In the genomic region with DNA sequence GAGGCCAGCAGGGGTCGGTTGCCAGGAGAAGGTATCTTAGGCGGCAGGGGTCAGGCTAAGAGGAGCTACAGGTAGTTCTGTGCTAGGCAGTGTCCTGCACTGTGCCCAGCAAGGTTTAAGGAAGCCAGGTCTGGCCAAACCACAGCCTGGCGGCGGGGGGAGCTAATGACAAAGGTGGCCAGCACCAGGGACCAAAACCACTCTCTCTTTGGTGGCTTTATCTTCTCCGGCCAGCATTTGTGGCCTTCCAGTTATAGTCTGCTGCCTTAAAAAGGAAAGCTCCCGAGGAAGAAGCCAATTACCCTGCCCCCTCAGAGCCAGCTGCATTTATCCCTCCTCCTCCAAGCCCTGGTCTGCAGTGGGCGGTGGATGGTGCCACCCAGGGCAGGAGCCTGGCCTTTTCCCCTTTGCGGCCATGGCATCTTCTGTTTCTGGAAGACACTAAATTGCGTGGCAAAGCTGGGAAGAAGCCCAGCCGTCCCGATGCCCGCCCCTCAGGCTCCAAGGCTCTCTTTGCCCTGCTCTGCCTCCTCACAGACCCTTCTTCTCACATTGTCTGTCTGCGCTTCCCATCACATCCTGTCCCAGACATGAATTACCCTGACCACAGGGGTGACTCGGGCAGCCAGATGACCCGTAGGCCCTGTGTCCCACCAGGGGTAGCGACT, we compare ENCODE assay signal across 17 cellular contexts.
DNase-seq lines count a peak whose midpoint lies in the region; ATAC-seq, FAIRE-seq and TF ChIP-seq lines count a peak whose summit lies in the region.
"Had no signal": no experiment of that assay in that cellular context is flagged by ENCODE, and none has a peak within 500 bp of the region (broad histone marks: within the 10 kb centered on the region; RNA-seq: fewer than 3 reads in every experiment).

No MANE protein-coding gene starts in this region.

- WGBS in neuronal stem cell (ENCODE audit: extremely low coverage in 2 of 2, insufficient read length in 2 of 2, insufficient replicate concordance in 1 of 2), 2 donors = no CpG with 5 or more reads among the region's 16 CpGs
- 65 to 75% methylated on average over 12 to 16 of the region's 16 CpGs for WGBS in aorta, 2 donors
- 63 to 79% methylated on average over 4 of the region's 16 CpGs for WGBS in gastroesophageal sphincter (ENCODE audit: low coverage in 1 of 2), 2 donors

- peaks cover 15% of the 10 kb centered on the region for H3K9me2 ChIP-seq in GM23338 (ENCODE audit: insufficient read depth)

- H3K4me3 Mint-ChIP-seq in GM23338 = no peak overlapping the region
- H3K4me3 Mint-ChIP-seq: B cell; CD8-positive, alpha-beta T cell; H9 had no signal

- DNase-seq in GM23338 (ENCODE audit: low spot score) (no peak), islet precursor cell (peak; percentile 41), neuronal stem cell (ENCODE audit: low spot score) (no peak), aorta (no peak), NCI-H82 treated with DMSO at 0.1 percent for 48 hours (lab: John Stamatoyannopoulos, UW; ENCODE audit: unreplicated experiment) (no peak), GM12891 (ENCODE audit: insufficient read length, low spot score) (no peak)
- DNase-seq: 8988T; Calu3; CD8-positive, alpha-beta T cell; DMS79 treated with DMSO at 0.1 percent for 48 hours; GF-D8; GOT3; H9 had no signal

- peaks cover 8% of the 10 kb centered on the region for H3K27me3 Mint-ChIP-seq in GM23338 (ENCODE audit: insufficient read depth, low read depth, poor library complexity)

- no peaks in the 10 kb centered on the region for H4K20me1 ChIP-seq in GM23338 (replicated peaks; ENCODE audit: insufficient read depth)
- H4K20me1 ChIP-seq: BLaER1 treated with 17β-estradiol and CSF1 and Interleukin-3, amounts not matched to agents 10 nM and 100 nM had no signal

- H3F3A ChIP-seq in GM23338 (replicated peaks; ENCODE audit: low read depth) = no peaks in the 10 kb centered on the region

- TF ChIP-seq CTCF in GM23338 (conservative IDR thresholded peaks at IDR 0.05; ENCODE audit: low read depth in 2 of 2) = no peak
- TF ChIP-seq CTCF in gastroesophageal sphincter (IDR thresholded peaks at IDR 0.05) = no peak

- H3K27ac ChIP-seq in GM23338 (ENCODE audit: low read depth) = no peak overlapping the region
- H3K27ac ChIP-seq in neuronal stem cell (replicated peaks; ENCODE audit: low read length) = no peak overlapping the region
- H3K27ac ChIP-seq in aorta (ENCODE audit: low read depth in 1 of 2, low read length in 2 of 2) = no peak overlapping the region
- no peak overlapping the region for H3K27ac ChIP-seq in gastroesophageal sphincter
- H3K27ac ChIP-seq: BLaER1 treated with 17β-estradiol and CSF1 and Interleukin-3, amounts not matched to agents 10 nM and 100 nM had no signal

- no peak overlapping the region for H2BK12ac ChIP-seq in neuronal stem cell (ENCODE audit: low read length)

- H3K9me3 ChIP-seq in neuronal stem cell (replicated peaks in 1 of 2; ENCODE audit: control insufficient read depth in 2 of 2, insufficient read depth in 1 of 2, low read depth in 1 of 2, low read length in 2 of 2) (no peaks in the 10 kb centered on the region), aorta (ENCODE audit: control insufficient read depth, low read length) (no peaks in the 10 kb centered on the region), gastroesophageal sphincter (no peaks in the 10 kb centered on the region)

- no peak for FAIRE-seq in GM12891 (lab: Jason Lieb, UNC)
- FAIRE-seq: GM12878 had no signal

- H4K91ac ChIP-seq in neuronal stem cell (ENCODE audit: low read depth, low read length, poor library complexity) = no peak overlapping the region

- H3K79me2 ChIP-seq in GM23338 (replicated peaks; ENCODE audit: insufficient read depth) = no peaks in the 10 kb centered on the region

- no peak overlapping the region for H3K23ac ChIP-seq in neuronal stem cell (ENCODE audit: low read depth, low read length, poor library complexity)

- peak overlapping the region; percentile 72; the same call in 1 of the 2 replicates for H2AFZ ChIP-seq in GM23338
- H2AFZ ChIP-seq in neuronal stem cell (ENCODE audit: low read length) = no peak overlapping the region

- no peak overlapping the region for H3K27ac Mint-ChIP-seq in GM23338
- H3K27ac Mint-ChIP-seq: B cell; CD8-positive, alpha-beta T cell; H9 had no signal

- H3K36me3 Mint-ChIP-seq in GM23338 (ENCODE audit: low read depth) = no peaks in the 10 kb centered on the region
- H3K36me3 Mint-ChIP-seq: CD8-positive, alpha-beta T cell had no signal

- H2AK5ac ChIP-seq in neuronal stem cell (ENCODE audit: low read depth, low read length) = no peak overlapping the region

- no peak overlapping the region for H3K4me2 ChIP-seq in GM23338
- H3K4me2 ChIP-seq in neuronal stem cell (ENCODE audit: insufficient read depth, low read length, poor library complexity, severe bottlenecking) = no peak overlapping the region
- H3K4me2 ChIP-seq: BLaER1 treated with 17β-estradiol and CSF1 and Interleukin-3, amounts not matched to agents 10 nM and 100 nM had no signal

- H3K27me3 ChIP-seq in GM23338 (ENCODE audit: insufficient read depth) = no peaks in the 10 kb centered on the region
- no peaks in the 10 kb centered on the region for H3K27me3 ChIP-seq in neuronal stem cell (ENCODE audit: control insufficient read depth in 3 of 3, insufficient read depth in 3 of 3, low read depth in 1 of 3, low read length in 3 of 3)
- H3K27me3 ChIP-seq in aorta (ENCODE audit: control insufficient read depth in 1 of 2, insufficient read depth in 2 of 2, low read length in 1 of 2) = no peaks in the 10 kb centered on the region
- peaks cover 22% of the 10 kb centered on the region for H3K27me3 ChIP-seq in gastroesophageal sphincter
- H3K27me3 ChIP-seq: BLaER1 treated with 17β-estradiol and CSF1 and Interleukin-3, amounts not matched to agents 10 nM and 100 nM had no signal

- no peaks in the 10 kb centered on the region for H3K79me1 ChIP-seq in neuronal stem cell (ENCODE audit: low read depth, low read length)

- H4K8ac ChIP-seq in neuronal stem cell (ENCODE audit: low read depth, low read length) = no peak overlapping the region

- H3K18ac ChIP-seq in neuronal stem cell (ENCODE audit: low read length) = no peak overlapping the region

- no peak overlapping the region for H3K9ac ChIP-seq in neuronal stem cell (ENCODE audit: low read depth, low read length, poor library complexity)
- H3K9ac ChIP-seq: BLaER1 treated with 17β-estradiol and CSF1 and Interleukin-3, amounts not matched to agents 10 nM and 100 nM had no signal

- TF ChIP-seq POLR2A in gastroesophageal sphincter (IDR thresholded peaks at IDR 0.05) (no peak), GM12891 (IDR thresholded peaks at IDR 0.05; ENCODE audit: low read depth, low read length) (no peak)

- ATAC-seq in GM23338 (no peak), aorta (ENCODE audit: low FRiP score) (peak; percentile 16), gastroesophageal sphincter (no peak)
- ATAC-seq: CD8-positive, alpha-beta T cell; GM12878 had no signal

- peak overlapping the region; percentile 84 for H2BK15ac ChIP-seq in neuronal stem cell (ENCODE audit: low read length)

- no peaks in the 10 kb centered on the region for H3K36me3 ChIP-seq in GM23338 (ENCODE audit: insufficient read depth)
- H3K36me3 ChIP-seq in neuronal stem cell (replicated peaks in 1 of 2; ENCODE audit: control insufficient read depth in 2 of 2, insufficient read depth in 2 of 2, low read length in 2 of 2) = no peaks in the 10 kb centered on the region
- no peaks in the 10 kb centered on the region for H3K36me3 ChIP-seq in aorta (ENCODE audit: control insufficient read depth in 1 of 2, insufficient read depth in 2 of 2, low read length in 1 of 2)
- H3K36me3 ChIP-seq in gastroesophageal sphincter = no peaks in the 10 kb centered on the region
- H3K36me3 ChIP-seq: BLaER1 treated with 17β-estradiol and CSF1 and Interleukin-3, amounts not matched to agents 10 nM and 100 nM had no signal

- H3K4me3 ChIP-seq in GM23338 (no peak overlapping the region), neuronal stem cell (ENCODE audit: low read length in 2 of 2) (no peak overlapping the region), aorta (ENCODE audit: low read length in 2 of 2) (no peak overlapping the region), gastroesophageal sphincter (no peak overlapping the region)
- H3K4me3 ChIP-seq: BLaER1 treated with 17β-estradiol and CSF1 and Interleukin-3, amounts not matched to agents 10 nM and 100 nM; GM12878 had no signal

- peaks cover 15% of the 10 kb centered on the region; the same call in 2 of the 3 replicates for H3K4me1 Mint-ChIP-seq in GM23338
- H3K4me1 Mint-ChIP-seq: B cell had no signal

- peaks cover 28% of the 10 kb centered on the region for H3K4me1 ChIP-seq in GM23338 (ENCODE audit: insufficient read depth)
- no peaks in the 10 kb centered on the region for H3K4me1 ChIP-seq in neuronal stem cell (ENCODE audit: control insufficient read depth in 2 of 2, insufficient read depth in 1 of 2, low read depth in 1 of 2, low read length in 2 of 2)
- H3K4me1 ChIP-seq in aorta (ENCODE audit: control insufficient read depth in 1 of 2, insufficient read depth in 2 of 2, low read length in 2 of 2) = no peaks in the 10 kb centered on the region
- no peaks in the 10 kb centered on the region for H3K4me1 ChIP-seq in gastroesophageal sphincter

- no peak overlapping the region for H2BK5ac ChIP-seq in neuronal stem cell (ENCODE audit: low read length)

- no peak overlapping the region for H3K14ac ChIP-seq in neuronal stem cell (ENCODE audit: low read length)

- no peak overlapping the region for H2BK120ac ChIP-seq in neuronal stem cell (ENCODE audit: low read depth, low read length)

- no peak for TF ChIP-seq EP300 in gastroesophageal sphincter (IDR thresholded peaks at IDR 0.05)

- H3K9me3 Mint-ChIP-seq in GM23338 = no peaks in the 10 kb centered on the region
- H3K9me3 Mint-ChIP-seq: CD8-positive, alpha-beta T cell; H9 had no signal

- no peak overlapping the region for H3K4ac ChIP-seq in neuronal stem cell (ENCODE audit: low read length)

- intact Hi-C loops in aorta (cut with DNase I) = no loop called here

TF ChIP-seq in GM12891, 5 proteins besides CTCF, POLR2A, EP300 and RAD21:
- no peak for TF ChIP-seq POU2F2 (IDR thresholded peaks at IDR 0.05; ENCODE audit: low read depth, low read length)
- TF ChIP-seq PAX5 (IDR thresholded peaks at IDR 0.05; ENCODE audit: insufficient read depth, low read length, severe bottlenecking) = no peak
- no peak for TF ChIP-seq TAF1 (IDR thresholded peaks at IDR 0.05; ENCODE audit: low read depth, low read length)
- no peak for TF ChIP-seq SPI1 (IDR thresholded peaks at IDR 0.05; ENCODE audit: low read depth, low read length)
- no peak for TF ChIP-seq POLR2AphosphoS5 (IDR thresholded peaks at IDR 0.05; ENCODE audit: low read depth, low read length)
TF ChIP-seq in GM12891: peak in this region for 0.
